ENCODE assay signal across 14 cellular contexts in genomic region chr2:38099096-38099997, GRCh38. TPM values are rescaled to one million over a fixed set of nuclear protein-coding genes. Genes with fewer than 3 reads are reported as not detected.
DNase-seq lines count a peak whose midpoint lies in the region; ATAC-seq and TF ChIP-seq lines count a peak whose summit lies in the region.
"Had no signal": no experiment of that assay in that cellular context is flagged by ENCODE, and none has a peak within 500 bp of the region (broad histone marks: within the 10 kb centered on the region; RNA-seq: fewer than 3 reads in every experiment).

No MANE protein-coding gene starts in this region.

- H3K23me2 ChIP-seq in H9 (ENCODE audit: insufficient read length, low read depth, low read length, poor library complexity, severe bottlenecking) = peaks cover 3% of the 10 kb centered on the region

- intact Hi-C loops in left lung (cut with DNase I) = no loop called here

- H3K4me2 ChIP-seq in H9 (ENCODE audit: insufficient read depth, insufficient read length, low read length) = peak overlapping the region; percentile 58

- H2AFZ ChIP-seq in H9 (ENCODE audit: low read length) = no peak overlapping the region

- H2BK120ac ChIP-seq in H9 (ENCODE audit: low read depth, low read length, poor library complexity, severe bottlenecking) = no peak overlapping the region

- no peaks in the 10 kb centered on the region for H3K79me2 ChIP-seq in H9 (ENCODE audit: insufficient read depth, low read length)

- H2BK12ac ChIP-seq in H9 (ENCODE audit: insufficient read length, low read depth, low read length) = no peak overlapping the region

- H3K4me1 ChIP-seq in H9 (ENCODE audit: insufficient read depth, low read length) (peaks cover 11% of the 10 kb centered on the region; the same call in 1 of the 2 replicates), left lung (peaks cover 8 to 49% of the 10 kb centered on the region in 2 donors)

- H2BK20ac ChIP-seq in H9 (ENCODE audit: low read depth, low read length, poor library complexity, severe bottlenecking) = no peak overlapping the region

- TF ChIP-seq CTCF in H9 (conservative IDR thresholded peaks at IDR 0.05) (no peak), left lung (IDR thresholded peaks at IDR 0.05) (no peak)

- H3K27ac Mint-ChIP-seq in H9 = peak overlapping the region; percentile 8 to 78 (median 55); a peak in 2 of 7 replicates
- H3K27ac Mint-ChIP-seq in activated T-helper 17 cell treated with anti-CD3 and anti-CD28 coated beads, Interleukin-2, amount 50 U/mL, for 72 hours = no peak overlapping the region
- no peak overlapping the region for H3K27ac Mint-ChIP-seq in stimulated activated naive B cell treated with anti-CD40 and anti-IgM and Interleukin-4, amounts not matched to agents 10 μg/mL and 1 μg/mL and 100 μg/mL, for 72 hours
- H3K27ac Mint-ChIP-seq: activated T-helper 2 cell treated with anti-CD3 and anti-CD28 coated beads, Interferon-gamma antibody, Interleukin-2, Interleukin-4, amounts not matched to agents 10 μg/mL and 5 μg/mL and 100 μg/mL, durations not matched to agents 14 hours and 24 hours and 36 hours had no signal

- DNase-seq in H9 (no peak), left lung (no peak), NCI-H2227 treated with DMSO at 0.1 percent for 48 hours (lab: John Stamatoyannopoulos, UW) (no peak)
- DNase-seq in stimulated activated naive B cell treated with anti-CD40 and anti-IgM and Interleukin-4, amounts not matched to agents 10 μg/mL and 1 μg/mL and 100 μg/mL, for 72 hours = no peak
- DNase-seq: central memory CD4-positive, alpha-beta T cell; midbrain; NCI-H2081 treated with DMSO at 0.1 percent for 48 hours; stimulated activated CD4-positive, alpha-beta T cell treated with anti-CD3 and anti-CD28 coated beads, Interleukin-15, amount 100 ng/mL, for 24 hours; stimulated activated naive CD4-positive, alpha-beta T cell treated with Interleukin-2 at 50 U/mL for 16 hours had no signal

- no peak overlapping the region for H3K4ac ChIP-seq in H9 (ENCODE audit: low read depth, low read length)

- no peak overlapping the region for H2AK5ac ChIP-seq in H9 (ENCODE audit: insufficient read length, low read length)

- H3K36me3 ChIP-seq in left lung = no peaks in the 10 kb centered on the region

- H3K27ac ChIP-seq in H9 (ENCODE audit: insufficient read length, low read depth, low read length) (no peak overlapping the region), left lung (peak overlapping the region; percentile 72 to 80)
- H3K27ac ChIP-seq: RWPE1 had no signal

- peaks cover 61 to 71% of the 10 kb centered on the region in 2 experiments for H3K4me1 Mint-ChIP-seq in H9
- H3K4me1 Mint-ChIP-seq in activated T-helper 17 cell treated with anti-CD3 and anti-CD28 coated beads, Interleukin-2, amount 50 U/mL, for 72 hours = peaks cover 17% of the 10 kb centered on the region
- peaks cover 28 to 36% of the 10 kb centered on the region in 2 donors for H3K4me1 Mint-ChIP-seq in stimulated activated naive B cell treated with anti-CD40 and anti-IgM and Interleukin-4, amounts not matched to agents 10 μg/mL and 1 μg/mL and 100 μg/mL, for 72 hours

- no peak overlapping the region for H3T11ph ChIP-seq in H9 (ENCODE audit: low read length)

- H3K4me3 ChIP-seq in left lung = peak overlapping the region in 1 of 2 donors; percentile 25

- H4K91ac ChIP-seq in H9 (ENCODE audit: insufficient read length, low read depth, low read length) = no peak overlapping the region

- no peak overlapping the region for H2BK5ac ChIP-seq in H9 (ENCODE audit: insufficient read length, low read length)

- no peaks in the 10 kb centered on the region for H4K20me1 ChIP-seq in H9 (ENCODE audit: control insufficient read depth, insufficient read depth, insufficient read length)

- no peaks in the 10 kb centered on the region for H3K79me1 ChIP-seq in H9 (ENCODE audit: insufficient read depth, low read depth, low read length, poor library complexity, severe bottlenecking)

- no peak overlapping the region for H3K56ac ChIP-seq in H9 (ENCODE audit: insufficient read length, low read depth, low read length)

- no peak for ATAC-seq in activated T-helper 17 cell treated with anti-CD3 and anti-CD28 coated beads, Interleukin-2, amount 50 U/mL, for 72 hours (replicated peaks)
- ATAC-seq in left lung (no peak), GM21423 (IDR thresholded peaks at IDR 0.05; ENCODE audit: unreplicated experiment) (no peak), GM18498 (IDR thresholded peaks at IDR 0.05; ENCODE audit: unreplicated experiment) (no peak)
- ATAC-seq in stimulated activated naive B cell treated with anti-CD40 and anti-IgM and Interleukin-4, amounts not matched to agents 10 μg/mL and 1 μg/mL and 100 μg/mL, for 72 hours (replicated peaks) = no peak

- H2BK15ac ChIP-seq in H9 (ENCODE audit: low read depth, low read length) = no peak overlapping the region

- H3K27me3 ChIP-seq in H9 (ENCODE audit: insufficient read depth, low read length) (peaks cover 5% of the 10 kb centered on the region; the same call in 1 of the 2 replicates), left lung (peaks cover 0 to 44% of the 10 kb centered on the region in 2 donors)

- H3K14ac ChIP-seq in H9 (ENCODE audit: insufficient read depth, low read length) = no peak overlapping the region

- peaks cover 2 to 8% of the 10 kb centered on the region in 2 experiments; a peak in 4 of 5 replicates for H3K9me3 Mint-ChIP-seq in H9
- H3K9me3 Mint-ChIP-seq in activated T-helper 17 cell treated with anti-CD3 and anti-CD28 coated beads, Interleukin-2, amount 50 U/mL, for 72 hours = no peaks in the 10 kb centered on the region
- peaks cover 3 to 7% of the 10 kb centered on the region in 2 donors for H3K9me3 Mint-ChIP-seq in stimulated activated naive B cell treated with anti-CD40 and anti-IgM and Interleukin-4, amounts not matched to agents 10 μg/mL and 1 μg/mL and 100 μg/mL, for 72 hours

- no peak overlapping the region for H3K9ac ChIP-seq in H9 (ENCODE audit: extremely low read depth, insufficient read length, low read length)

- no CpG with 5 or more reads among the region's 10 CpGs for WGBS in H9 (ENCODE audit: extremely low coverage, insufficient read length, low lambda C conversion rate)

- H3K4me3 Mint-ChIP-seq in H9 = peak overlapping the region; percentile 21 to 75
- peak overlapping the region; percentile 2 for H3K4me3 Mint-ChIP-seq in activated T-helper 17 cell treated with anti-CD3 and anti-CD28 coated beads, Interleukin-2, amount 50 U/mL, for 72 hours
- peak overlapping the region; percentile 66 to 72 for H3K4me3 Mint-ChIP-seq in stimulated activated naive B cell treated with anti-CD40 and anti-IgM and Interleukin-4, amounts not matched to agents 10 μg/mL and 1 μg/mL and 100 μg/mL, for 72 hours

- H3K18ac ChIP-seq in H9 (ENCODE audit: insufficient read length, low read depth, low read length) = no peak overlapping the region

- H3K27me3 Mint-ChIP-seq in H9 (ENCODE audit: low read depth) = peaks cover 53% of the 10 kb centered on the region
- H3K27me3 Mint-ChIP-seq in activated T-helper 17 cell treated with anti-CD3 and anti-CD28 coated beads, Interleukin-2, amount 50 U/mL, for 72 hours = peaks cover 59% of the 10 kb centered on the region
- H3K27me3 Mint-ChIP-seq in stimulated activated naive B cell treated with anti-CD40 and anti-IgM and Interleukin-4, amounts not matched to agents 10 μg/mL and 1 μg/mL and 100 μg/mL, for 72 hours = peaks cover 61 to 79% of the 10 kb centered on the region in 2 donors

- no peak overlapping the region for H4K5ac ChIP-seq in H9 (ENCODE audit: insufficient read length, low read depth, low read length)

- no peak overlapping the region for H3K23ac ChIP-seq in H9 (ENCODE audit: insufficient read length, low read depth, low read length)

- no peak overlapping the region for H4K8ac ChIP-seq in H9 (replicated peaks; ENCODE audit: insufficient read length, low read depth, low read length)

- peaks cover 0 to 7% (median 2%) of the 10 kb centered on the region in 3 experiments; a peak in 3 of 7 replicates for H3K36me3 Mint-ChIP-seq in H9 (ENCODE audit: insufficient read depth in 1 of 3, low read depth in 3 of 3)
- H3K36me3 Mint-ChIP-seq in activated T-helper 17 cell treated with anti-CD3 and anti-CD28 coated beads, Interleukin-2, amount 50 U/mL, for 72 hours (ENCODE audit: low read depth) = no peaks in the 10 kb centered on the region
- H3K36me3 Mint-ChIP-seq in stimulated activated naive B cell treated with anti-CD40 and anti-IgM and Interleukin-4, amounts not matched to agents 10 μg/mL and 1 μg/mL and 100 μg/mL, for 72 hours = peaks cover under 1 to 12% of the 10 kb centered on the region in 2 donors

- H3K9me3 ChIP-seq in H9 (ENCODE audit: control insufficient read depth, low read depth, low read length) (no peaks in the 10 kb centered on the region), left lung (no peaks in the 10 kb centered on the region)

RNA-seq across cellular contexts. Expression of gene CYP1B1, which starts 23.4 kb away (rescaled TPM):
- total RNA-seq in H9 (2021) = 2.7 and 2.9 TPM in 2 replicates
- 10 to 100 TPM; 25.5 to 40.8 TPM for total RNA-seq in activated T-helper 17 cell treated with anti-CD3 and anti-CD28 coated beads, Interleukin-2, amount 50 U/mL, for 72 hours
- total RNA-seq in left lung = 100 to 1,000 TPM in 1 of 2 donors, 10 to 100 TPM in 1; 30.3 to 155 TPM

Comparison
In these comparisons a context has a peak if more than half of its experiments do, and no peak if none do; other contexts are left out.
1. H3K27ac Mint-ChIP-seq: peak in H9 (3 of 3); none in activated T-helper 17 cell treated with anti-CD3 and anti-CD28 coated beads, Interleukin-2, amount 50 U/mL, for 72 hours (single experiment) and stimulated activated naive B cell treated with anti-CD40 and anti-IgM and Interleukin-4, amounts not matched to agents 10 μg/mL and 1 μg/mL and 100 μg/mL, for 72 hours (single experiment).
2. H3K4me3 Mint-ChIP-seq: peak in every context shown above with its lines; median percentile 69 in stimulated activated naive B cell treated with anti-CD40 and anti-IgM and Interleukin-4, amounts not matched to agents 10 μg/mL and 1 μg/mL and 100 μg/mL, for 72 hours; 48 in H9; 2 in activated T-helper 17 cell treated with anti-CD3 and anti-CD28 coated beads, Interleukin-2, amount 50 U/mL, for 72 hours.